Comparison of ENCODE assay signal across 14 cellular contexts in genomic region chr5:153619706-153620105, GRCh38.
DNase-seq lines count a peak whose midpoint lies in the region; TF ChIP-seq lines count a peak whose summit lies in the region.
"Had no signal": no experiment of that assay in that cellular context is flagged by ENCODE, and none has a peak within 500 bp of the region (broad histone marks: within the 10 kb centered on the region; RNA-seq: fewer than 3 reads in every experiment).

No MANE protein-coding gene starts in this region.

- peaks cover 32% of the 10 kb centered on the region for H3F3A ChIP-seq in GM23248 (ENCODE audit: insufficient read depth)

- H3K9me3 ChIP-seq in GM23248 (ENCODE audit: low read depth) (no peaks in the 10 kb centered on the region), osteoblast (ENCODE audit: low read depth, low read length) (no peaks in the 10 kb centered on the region)
- H3K9me3 ChIP-seq: adrenal gland, sigmoid colon, uterus had no signal

- 81 to 88% methylated on average over 2 of the region's 2 CpGs for WGBS in GM23248 (ENCODE audit: low coverage in 1 of 2, low lambda C conversion rate in 2 of 2, missing lambda C conversion rate in 2 of 2), 2 experiments

- POLR2A ChIA-PET in HEK293T (lab: Yijun Ruan, JAX), result no interaction called here

- DNase-seq in GM23248 (peak; percentile 41), SKM-1 treated with dmso at 0.1 percent for 144 hours (lab: John Stamatoyannopoulos, UW; ENCODE audit: unreplicated experiment) (peak; percentile 7), erythroblast (lab: John Stamatoyannopoulos, UW) (peak; percentile 15 to 22), osteoblast (ENCODE audit: insufficient read length, low spot score, missing footprints) (no peak), NCI-H1694 (lab: John Stamatoyannopoulos, UW) (no peak), HEK293T (ENCODE audit: extremely low spot score) (no peak), LoVo (ENCODE audit: low spot score) (no peak)
- DNase-seq in activated CD8-positive, alpha-beta memory T cell treated with anti-CD3 and anti-CD28 coated beads, Interleukin-2, amount 50 U/mL, for 4 hours, result no peak
- DNase-seq: activated T-cell treated with anti-CD3 and anti-CD28 coated beads, Interleukin-2, amount 50 U/mL, for 1 hour; adrenal gland; sigmoid colon; stimulated activated naive CD4-positive, alpha-beta T cell; uterus had no signal

- H3K79me2 ChIP-seq in GM23248 (ENCODE audit: insufficient read depth) (no peaks in the 10 kb centered on the region), osteoblast (ENCODE audit: insufficient read depth, low read length) (no peaks in the 10 kb centered on the region)

- H4K20me1 ChIP-seq in GM23248 (ENCODE audit: insufficient read depth) (no peaks in the 10 kb centered on the region), osteoblast (ENCODE audit: insufficient read depth, low read length) (no peaks in the 10 kb centered on the region)

- H3K27ac ChIP-seq in GM23248, result no peak overlapping the region
- H3K27ac ChIP-seq in osteoblast (ENCODE audit: low read depth, low read length), result peak overlapping the region; percentile 47
- H3K27ac ChIP-seq: adrenal gland, C4-2B, sigmoid colon, uterus had no signal

- H3K9ac ChIP-seq in GM23248, result no peak overlapping the region

- no peaks in the 10 kb centered on the region for H3K36me3 ChIP-seq in GM23248 (ENCODE audit: low read depth)
- no peaks in the 10 kb centered on the region for H3K36me3 ChIP-seq in osteoblast (ENCODE audit: insufficient read depth, low read length)
- H3K36me3 ChIP-seq: adrenal gland, sigmoid colon, uterus had no signal

- no peak overlapping the region for H3K4me3 ChIP-seq in GM23248
- no peak overlapping the region for H3K4me3 ChIP-seq in osteoblast (ENCODE audit: insufficient read depth, low read length)
- H3K4me3 ChIP-seq: adrenal gland, sigmoid colon, uterus had no signal

- no peak for TF ChIP-seq POLR2A in erythroblast (IDR thresholded peaks at IDR 0.05; ENCODE audit: low read length)

- H3K4me1 ChIP-seq in GM23248 (ENCODE audit: insufficient read depth) (peaks cover 37% of the 10 kb centered on the region), osteoblast (ENCODE audit: insufficient read depth, low read length) (peaks cover 36% of the 10 kb centered on the region)
- H3K4me1 ChIP-seq: sigmoid colon, uterus had no signal

- H3K27me3 ChIP-seq in GM23248 (replicated peaks; ENCODE audit: insufficient read depth) (no peaks in the 10 kb centered on the region), osteoblast (ENCODE audit: insufficient read depth, low read length) (no peaks in the 10 kb centered on the region)
- H3K27me3 ChIP-seq: adrenal gland, sigmoid colon, uterus had no signal

- no peak for TF ChIP-seq CTCF in osteoblast (IDR thresholded peaks at IDR 0.05; ENCODE audit: extremely low read depth, low read depth, low read length)

- H3K4me2 ChIP-seq in GM23248 (ENCODE audit: unreplicated experiment) (no peak overlapping the region), osteoblast (ENCODE audit: insufficient read depth, low read length) (no peak overlapping the region)

- H2AFZ ChIP-seq in GM23248, result no peak overlapping the region; the same call in 1 of the 2 replicates
- peak overlapping the region; percentile 6 for H2AFZ ChIP-seq in osteoblast (ENCODE audit: low read length)

- in situ Hi-C loops in GM23248 (cut with MboI), result no loop called here

- no peaks in the 10 kb centered on the region for H3K9me2 ChIP-seq in GM23248 (ENCODE audit: insufficient read depth)

- CTCF ChIA-PET in HEK293T (lab: Yijun Ruan, JAX), result no interaction called here

TF ChIP-seq in HEK293T, 16 proteins besides CTCF, POLR2A, EP300 and RAD21:
- TF ChIP-seq BHLHE40 (IDR thresholded peaks at IDR 0.05; ENCODE audit: borderline replicate concordance), result no peak
- no peak for TF ChIP-seq FOXM1 (IDR thresholded peaks at IDR 0.05; ENCODE audit: borderline replicate concordance)
- no peak for TF ChIP-seq TARDBP (IDR thresholded peaks at IDR 0.05)
- TF ChIP-seq PKNOX1 (IDR thresholded peaks at IDR 0.05), result no peak
- TF ChIP-seq LEF1 (IDR thresholded peaks at IDR 0.05; ENCODE audit: borderline replicate concordance), result no peak
- TF ChIP-seq FOXA1 (IDR thresholded peaks at IDR 0.05), result no peak
- no peak for TF ChIP-seq SP1 (IDR thresholded peaks at IDR 0.05)
- no peak for TF ChIP-seq ARNT (IDR thresholded peaks at IDR 0.05)
- TF ChIP-seq NFRKB (IDR thresholded peaks at IDR 0.05), result no peak
- no peak for TF ChIP-seq ELF4 (IDR thresholded peaks at IDR 0.05)
- no peak for TF ChIP-seq SUZ12 (IDR thresholded peaks at IDR 0.05)
- no peak for TF ChIP-seq HDGF (IDR thresholded peaks at IDR 0.05; ENCODE audit: borderline replicate concordance)
- TF ChIP-seq L3MBTL2 (conservative IDR thresholded peaks at IDR 0.05), result no peak
TF ChIP-seq in HEK293T: peak in this region for 0.

Comparison
In these comparisons a context has a peak if more than half of its experiments do, and no peak if none do; other contexts are left out.
1. DNase-seq: peak in GM23248 (single experiment), SKM-1 treated with dmso at 0.1 percent for 144 hours (single experiment) and erythroblast (2 of 2); none in osteoblast (single experiment), activated CD8-positive, alpha-beta memory T cell treated with anti-CD3 and anti-CD28 coated beads, Interleukin-2, amount 50 U/mL, for 4 hours (single experiment), NCI-H1694 (single experiment), HEK293T (single experiment) and LoVo (single experiment).